In the genomic region with DNA sequence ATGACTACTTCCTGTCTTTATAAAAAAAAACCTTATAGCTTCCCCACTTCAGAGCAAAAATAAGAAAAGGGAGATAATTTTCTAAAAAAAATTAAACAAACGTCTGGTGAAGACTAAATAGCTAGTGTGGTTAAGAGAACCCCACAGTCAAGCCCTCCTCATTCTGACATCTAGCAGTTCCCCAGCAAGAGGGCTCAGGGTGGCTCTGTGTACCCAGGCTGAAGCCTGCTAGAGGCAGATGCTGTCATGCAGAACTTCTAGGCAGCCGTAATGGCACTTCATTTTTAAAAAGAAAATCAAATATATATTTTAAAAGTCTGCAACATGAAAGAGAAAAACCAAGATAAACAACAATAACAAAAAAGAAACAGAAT, we compare ENCODE assay signal across 8 cellular contexts.
A peak's percentile ranks its signal among the peaks of the same experiment; 100 is the strongest.
DNase-seq lines count a peak whose midpoint lies in the region; ATAC-seq, FAIRE-seq and TF ChIP-seq lines count a peak whose summit lies in the region.
"Had no signal": no experiment of that assay in that cellular context is flagged by ENCODE, and none has a peak within 500 bp of the region (broad histone marks: within the 10 kb centered on the region; RNA-seq: fewer than 3 reads in every experiment).

No MANE protein-coding gene starts in this region.

- H3K4me1 ChIP-seq in CD8-positive, alpha-beta T cell (ENCODE audit: insufficient read depth, low read length) = peaks cover 74% of the 10 kb centered on the region
- H3K4me1 ChIP-seq in IMR-90 (ENCODE audit: control insufficient read depth, insufficient read depth, low read length) = peaks cover 27% of the 10 kb centered on the region
- peaks cover 0 to 12% of the 10 kb centered on the region in 2 donors for H3K4me1 ChIP-seq in small intestine (ENCODE audit: control insufficient read depth in 2 of 2, insufficient read depth in 1 of 2, low read depth in 1 of 2, low read length in 1 of 2)

- BruUV-seq in IMR-90 (replicated peaks; lab: Mats Ljungman, UMichigan) = no TSS peak

- no peaks in the 10 kb centered on the region for H4K20me1 ChIP-seq in IMR-90 (ENCODE audit: insufficient read depth, low read length)

- H2AK5ac ChIP-seq in IMR-90 (ENCODE audit: low read depth, low read length) = peak overlapping the region; percentile 37; the same call in 1 of the 2 replicates

- CTCF ChIA-PET in CD8-positive, alpha-beta T cell (lab: Charles Lee) = interaction anchor here (0.7 to 2.0 kb wide), 4 partner anchors 13 to 83 kb away, joined by 4 to 8 read pairs (median 6); no protein-coding TSS in a partner anchor
- CTCF ChIA-PET in IMR-90 (lab: Yijun Ruan, JAX) = interaction anchor here (0.6 to 0.7 kb wide), 2 partner anchors 71 to 455 kb away, joined by 3 to 4 read pairs; no protein-coding TSS in a partner anchor
- CTCF ChIA-PET in activated CD4-positive, alpha-beta memory T cell treated with anti-CD3 and anti-CD28 coated beads for 36 hours (lab: Charles Lee) = interaction anchor here (0.8 to 5.6 kb wide), 4 partner anchors 14 to 83 kb away, joined by 3 to 34 read pairs (median 15); no protein-coding TSS in a partner anchor

- H3K18ac ChIP-seq in IMR-90 (ENCODE audit: low read depth, low read length) = peak overlapping the region; percentile 90

- H3K4me2 ChIP-seq in IMR-90 (ENCODE audit: low read depth, low read length) = no peak overlapping the region

- H3K27ac Mint-ChIP-seq in CD8-positive, alpha-beta T cell = peak overlapping the region; percentile 87
- H3K27ac Mint-ChIP-seq in activated CD4-positive, alpha-beta memory T cell treated with anti-CD3 and anti-CD28 coated beads for 36 hours = no peak overlapping the region
- H3K27ac Mint-ChIP-seq in naive B cell = peak overlapping the region; percentile 76 to 97 (median 94)

- no CpG with 5 or more reads among the region's 2 CpGs for WGBS in IMR-90 (ENCODE audit: extremely low coverage in 2 of 2, insufficient read length in 1 of 2), 2 experiments
- 49 to 71% (median 58%) methylated on average over 2 of the region's 2 CpGs for WGBS in small intestine, 3 donors

- H3K4me3 ChIP-seq in CD8-positive, alpha-beta T cell (ENCODE audit: low read depth, low read length) = no peak overlapping the region
- H3K4me3 ChIP-seq in IMR-90 (ENCODE audit: insufficient read depth, low read depth, low read length) = no peak overlapping the region
- no peak overlapping the region for H3K4me3 ChIP-seq in small intestine (ENCODE audit: low read depth in 1 of 2, low read length in 2 of 2)

- peak overlapping the region; percentile 83 for H2BK120ac ChIP-seq in IMR-90 (ENCODE audit: low read depth, low read length)

- H3K9me1 ChIP-seq in IMR-90 (ENCODE audit: insufficient read depth, low read length) = peaks cover 8% of the 10 kb centered on the region; the same call in 1 of the 2 replicates

- peak overlapping the region; percentile 50 for H3K23ac ChIP-seq in IMR-90 (ENCODE audit: low read depth, low read length)

- peak overlapping the region; percentile 57 for H3K4ac ChIP-seq in IMR-90 (ENCODE audit: low read depth, low read length)

- intact Hi-C loops in CD8-positive, alpha-beta T cell (cut with DNase I, micrococcal nuclease) = loop anchor here in 1 of 2 experiments (2.0 kb wide), 1 partner anchor 14 kb away; no protein-coding TSS in a partner anchor
- intact Hi-C loops in IMR-90 (cut with micrococcal nuclease) = no loop called here
- intact Hi-C loops in activated CD4-positive, alpha-beta memory T cell treated with anti-CD3 and anti-CD28 coated beads for 36 hours (cut with micrococcal nuclease) = no loop called here

- no peaks in the 10 kb centered on the region for H3K27me3 ChIP-seq in CD8-positive, alpha-beta T cell (ENCODE audit: insufficient read depth, low read length)
- no peaks in the 10 kb centered on the region for H3K27me3 ChIP-seq in IMR-90 (ENCODE audit: control insufficient read depth, insufficient read depth, low read length)
- H3K27me3 ChIP-seq in small intestine (ENCODE audit: control insufficient read depth in 2 of 2, insufficient read depth in 2 of 2, low read length in 2 of 2) = no peaks in the 10 kb centered on the region

- no peak for TF ChIP-seq RAD21 in IMR-90 (IDR thresholded peaks at IDR 0.05; ENCODE audit: low read length)

- peak overlapping the region; percentile 73; the same call in 1 of the 2 replicates for H3K9ac ChIP-seq in IMR-90 (ENCODE audit: low read depth, low read length)

- FAIRE-seq in small intestine (lab: Jason Lieb, UNC) = no peak

- H3K36me3 Mint-ChIP-seq in CD8-positive, alpha-beta T cell = peaks cover 59% of the 10 kb centered on the region
- peaks cover 91% of the 10 kb centered on the region for H3K36me3 Mint-ChIP-seq in activated CD4-positive, alpha-beta memory T cell treated with anti-CD3 and anti-CD28 coated beads for 36 hours
- peaks cover 21 to 38% of the 10 kb centered on the region in 2 donors for H3K36me3 Mint-ChIP-seq in naive B cell

- peak overlapping the region; percentile 57 for H4K91ac ChIP-seq in IMR-90 (ENCODE audit: insufficient read depth, low read depth, low read length)

- peak overlapping the region; percentile 36; the same call in 1 of the 2 replicates for H3K56ac ChIP-seq in IMR-90 (ENCODE audit: extremely low read depth, insufficient read depth, low read length)

- peak overlapping the region; percentile 47 for H2BK20ac ChIP-seq in IMR-90 (ENCODE audit: low read depth, low read length)

- H3K27ac ChIP-seq in CD8-positive, alpha-beta T cell (ENCODE audit: low read depth, low read length) = peak overlapping the region; percentile 26
- H3K27ac ChIP-seq in IMR-90 (ENCODE audit: insufficient read depth, low read length) = peak overlapping the region; percentile 93
- H3K27ac ChIP-seq in small intestine (ENCODE audit: low read depth in 1 of 2, low read length in 1 of 2) = peak overlapping the region in 1 of 2 donors; percentile 43

- H3K36me3 ChIP-seq in CD8-positive, alpha-beta T cell (ENCODE audit: insufficient read depth, low read length) = no peaks in the 10 kb centered on the region
- H3K36me3 ChIP-seq in IMR-90 (ENCODE audit: control insufficient read depth, insufficient read depth, low read length) = no peaks in the 10 kb centered on the region
- no peaks in the 10 kb centered on the region for H3K36me3 ChIP-seq in small intestine (ENCODE audit: control insufficient read depth in 2 of 2, insufficient read depth in 2 of 2, low read length in 2 of 2)

- dilution Hi-C loops in IMR-90 (cut with HindIII; ENCODE audit: low sequenced_read_pairs, unreplicated experiment) = no loop called here

- H3K79me1 ChIP-seq in IMR-90 (ENCODE audit: low read depth in 1 of 2, low read length in 2 of 2) = peaks cover 32 to 67% of the 10 kb centered on the region in 2 experiments; a peak in 3 of 4 replicates

- no peaks in the 10 kb centered on the region for H3K9me3 Mint-ChIP-seq in CD8-positive, alpha-beta T cell
- no peaks in the 10 kb centered on the region for H3K9me3 Mint-ChIP-seq in activated CD4-positive, alpha-beta memory T cell treated with anti-CD3 and anti-CD28 coated beads for 36 hours
- peaks cover 0 to 13% (median 2%) of the 10 kb centered on the region in 7 donors for H3K9me3 Mint-ChIP-seq in naive B cell

- H3K9me3 ChIP-seq in CD8-positive, alpha-beta T cell (ENCODE audit: low read length) = no peaks in the 10 kb centered on the region
- H3K9me3 ChIP-seq in IMR-90 (ENCODE audit: control insufficient read depth, insufficient read depth, low read length) (no peaks in the 10 kb centered on the region), small intestine (ENCODE audit: control insufficient read depth, low read depth) (no peaks in the 10 kb centered on the region)

- peak overlapping the region; percentile 84; the same call in 1 of the 2 replicates for H3K14ac ChIP-seq in IMR-90 (replicated peaks; ENCODE audit: low read depth, low read length)

- peak overlapping the region; percentile 91; the same call in 1 of the 3 replicates for H2BK15ac ChIP-seq in IMR-90 (ENCODE audit: low read depth, low read length)

- peak overlapping the region; percentile 56 to 57; a peak in 2 of 4 replicates for H4K8ac ChIP-seq in IMR-90 (ENCODE audit: low read depth in 2 of 2, low read length in 2 of 2)

- no peak for TF ChIP-seq CTCF in CD8-positive, alpha-beta T cell (IDR thresholded peaks at IDR 0.05)
- no peak for TF ChIP-seq CTCF in IMR-90 (conservative IDR thresholded peaks at IDR 0.05; ENCODE audit: low read depth, low read length)

- POLR2A ChIA-PET in CD8-positive, alpha-beta T cell (lab: Charles Lee) = interaction anchor here (0.5 to 1.5 kb wide), 9 partner anchors 8 to 149 kb away, joined by 3 to 10 read pairs (median 4); no protein-coding TSS in a partner anchor
- POLR2A ChIA-PET in IMR-90 (lab: Charles Lee; ENCODE audit: unreplicated experiment) = no interaction called here
- POLR2A ChIA-PET in activated CD4-positive, alpha-beta memory T cell treated with anti-CD3 and anti-CD28 coated beads for 36 hours (lab: Charles Lee) = interaction anchor here (0.6 to 17.8 kb wide), 14 partner anchors 9 to 1214 kb away, joined by 3 to 314 read pairs (median 37); no protein-coding TSS in a partner anchor

- peak overlapping the region; percentile 73 for H2BK5ac ChIP-seq in IMR-90 (ENCODE audit: low read depth, low read length, poor library complexity, severe bottlenecking)

- no peaks in the 10 kb centered on the region for H3K27me3 Mint-ChIP-seq in CD8-positive, alpha-beta T cell (ENCODE audit: low read depth)
- peaks cover 6% of the 10 kb centered on the region for H3K27me3 Mint-ChIP-seq in activated CD4-positive, alpha-beta memory T cell treated with anti-CD3 and anti-CD28 coated beads for 36 hours
- no peaks in the 10 kb centered on the region for H3K27me3 Mint-ChIP-seq in naive B cell

- TF ChIP-seq POLR2A in IMR-90 (IDR thresholded peaks at IDR 0.05; ENCODE audit: low read depth, low read length) = no peak

- peak overlapping the region; percentile 70; the same call in 1 of the 2 replicates for H4K5ac ChIP-seq in IMR-90 (ENCODE audit: low read depth, low read length)

- in situ Hi-C loops in IMR-90 (cut with MboI; ENCODE audit: low sequenced_read_pairs) = no loop called here

- peak in 2 of 7 experiments; percentile 47 to 54 for DNase-seq in CD8-positive, alpha-beta T cell
- DNase-seq in IMR-90 = no peak
- no peak for DNase-seq in activated CD4-positive, alpha-beta memory T cell treated with anti-CD3 and anti-CD28 coated beads for 36 hours
- no peak for DNase-seq in naive B cell
- DNase-seq in small intestine = no peak
- DNase-seq: hippocampal formation had no signal

- H2AK9ac ChIP-seq in IMR-90 (replicated peaks; ENCODE audit: low read depth, low read length, poor library complexity) = no peak overlapping the region

- peaks cover 89% of the 10 kb centered on the region for H3K4me1 Mint-ChIP-seq in CD8-positive, alpha-beta T cell (ENCODE audit: low read depth)
- H3K4me1 Mint-ChIP-seq in activated CD4-positive, alpha-beta memory T cell treated with anti-CD3 and anti-CD28 coated beads for 36 hours (ENCODE audit: low read depth) = peaks cover 44% of the 10 kb centered on the region
- H3K4me1 Mint-ChIP-seq in naive B cell = peaks cover 65 to 84% (median 75%) of the 10 kb centered on the region in 3 donors

- ATAC-seq in CD8-positive, alpha-beta T cell = peak; percentile 21
- ATAC-seq in IMR-90 (ENCODE audit: low read depth) = no peak
- ATAC-seq in naive B cell (ENCODE audit: low read depth in 2 of 2) = peak; percentile 33 to 47
- no peak for ATAC-seq in GM19397 (IDR thresholded peaks at IDR 0.05; ENCODE audit: unreplicated experiment)
- no peak for ATAC-seq in HG03378 (IDR thresholded peaks at IDR 0.05; ENCODE audit: unreplicated experiment)

- peak overlapping the region; percentile 62 for H3K4me3 Mint-ChIP-seq in CD8-positive, alpha-beta T cell
- peak overlapping the region; percentile 84 for H3K4me3 Mint-ChIP-seq in activated CD4-positive, alpha-beta memory T cell treated with anti-CD3 and anti-CD28 coated beads for 36 hours
- peak overlapping the region; percentile 55 to 91 (median 80) for H3K4me3 Mint-ChIP-seq in naive B cell

- no peak overlapping the region for H2AFZ ChIP-seq in IMR-90 (replicated peaks; ENCODE audit: low read length, poor library complexity)

Comparison
In these comparisons a context has a peak if more than half of its experiments do, and no peak if none do; other contexts are left out.
1. ATAC-seq: peak in CD8-positive, alpha-beta T cell (single experiment) and naive B cell (2 of 2); none in IMR-90 (single experiment), GM19397 (single experiment) and HG03378 (single experiment).
2. Peak in every context shown above with its lines, with median percentiles within 50 percentile points of each other: H3K4me3 Mint-ChIP-seq.